In the genomic region with DNA sequence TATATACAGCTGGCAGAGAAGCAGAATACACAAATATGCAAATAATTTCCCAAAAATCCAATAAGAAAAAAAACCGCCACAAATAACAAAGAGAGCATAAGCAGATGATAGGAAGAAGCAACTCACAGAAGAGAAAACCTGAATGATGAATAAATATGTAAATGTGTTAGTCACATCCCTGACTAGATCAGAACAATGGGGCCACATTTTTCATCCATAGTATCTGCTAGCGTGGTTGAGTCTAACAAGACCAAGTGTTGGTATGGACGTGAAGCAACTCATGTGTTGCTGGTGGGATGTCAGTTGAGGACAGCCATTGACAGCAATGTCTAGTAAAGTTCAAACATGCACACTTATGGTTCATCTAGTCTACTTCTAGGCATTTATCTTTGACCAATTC, we compare ENCODE assay signal across 23 cellular contexts. TPM values are rescaled to one million over a fixed set of nuclear protein-coding genes. Genes with fewer than 3 reads are reported as not detected.
A peak's percentile ranks its signal among the peaks of the same experiment; 100 is the strongest.
DNase-seq lines count a peak whose midpoint lies in the region; ATAC-seq, FAIRE-seq and TF ChIP-seq lines count a peak whose summit lies in the region.
"Had no signal": no experiment of that assay in that cellular context is flagged by ENCODE, and none has a peak within 500 bp of the region (broad histone marks: within the 10 kb centered on the region; RNA-seq: fewer than 3 reads in every experiment).

No MANE protein-coding gene starts in this region.

- CTCF ChIA-PET in RWPE1 (lab: Yijun Ruan, JAX): no interaction called here

- no peak overlapping the region for H3K27ac ChIP-seq in RWPE1
- H3K27ac ChIP-seq: BLaER1, GM23248 had no signal

- POLR2A ChIA-PET in RWPE1 (lab: Yijun Ruan, JAX; ENCODE audit: low non-redundant PET): no interaction called here

- ATAC-seq in HG03097 (IDR thresholded peaks at IDR 0.05; ENCODE audit: low FRiP score, unreplicated experiment): no peak

- no peaks in the 10 kb centered on the region for H3K27me3 ChIP-seq in bronchial epithelial cell (ENCODE audit: control insufficient read depth, insufficient read depth, low read length)
- H3K27me3 ChIP-seq: BLaER1 had no signal

- no peak for FAIRE-seq in bronchial epithelial cell (lab: Jason Lieb, UNC)
- FAIRE-seq: G401.6, GM12891, GM18507, HTR-8/SVneo had no signal

- H3K4me3 ChIP-seq in bronchial epithelial cell (ENCODE audit: low read depth, low read length): no peak overlapping the region
- H3K4me3 ChIP-seq: BLaER1, GM23248, HAP-1 had no signal

- no peak for TF ChIP-seq CTCF in RWPE1 (conservative IDR thresholded peaks at IDR 0.05; ENCODE audit: low read depth)
- no peak for TF ChIP-seq CTCF in bronchial epithelial cell (IDR thresholded peaks at IDR 0.05; ENCODE audit: insufficient read depth, low read length, severe bottlenecking)

- no peaks in the 10 kb centered on the region for H3K36me3 ChIP-seq in bronchial epithelial cell (ENCODE audit: control insufficient read depth, insufficient read depth, low read length)
- H3K36me3 ChIP-seq: BLaER1, HAP-1 had no signal

- DNase-seq in ELR (ENCODE audit: low read depth) (peak; percentile 72), RWPE1 (ENCODE audit: low spot score) (peak; percentile 10), bronchial epithelial cell (ENCODE audit: low read depth) (peak; percentile 73), islet precursor cell (peak; percentile 8), NCI-H1092 treated with DMSO at 0.1 percent for 48 hours (lab: John Stamatoyannopoulos, UW) (no peak), SKM-1 treated with dmso at 0.1 percent for 144 hours (lab: John Stamatoyannopoulos, UW; ENCODE audit: unreplicated experiment) (no peak)
- DNase-seq: 8988T; Calu3; CD4-positive, alpha-beta memory T cell; DMS53; DND-41; EL; GM23248; IMR-90 had no signal

RNA-seq across cellular contexts. Expression of gene SLC22A3, which starts 3.9 kb away (rescaled TPM):
- 8.2 and 8.6 TPM in 2 replicates for total RNA-seq in bronchial epithelial cell
- total RNA-seq: A673; CD4-positive, alpha-beta memory T cell; GM23248; H4; IMR-90 had no signal

Comparison
In these comparisons a context has a peak if more than half of its experiments do, and no peak if none do; other contexts are left out.
1. DNase-seq: peak in ELR (single experiment), RWPE1 (single experiment), bronchial epithelial cell (single experiment) and islet precursor cell (single experiment); none in NCI-H1092 treated with DMSO at 0.1 percent for 48 hours (single experiment) and SKM-1 treated with dmso at 0.1 percent for 144 hours (single experiment).